Comparison of ENCODE assay signal across 21 cellular contexts in genomic region chr18:59736061-59736460, GRCh38. TPM values are rescaled to one million over a fixed set of nuclear protein-coding genes. Genes with fewer than 3 reads are reported as not detected.
DNase-seq lines count a peak whose midpoint lies in the region; ATAC-seq, FAIRE-seq and TF ChIP-seq lines count a peak whose summit lies in the region.
"Had no signal": no experiment of that assay in that cellular context is flagged by ENCODE, and none has a peak within 500 bp of the region (broad histone marks: within the 10 kb centered on the region; RNA-seq: fewer than 3 reads in every experiment).

No MANE protein-coding gene starts in this region.

- H3K36me3 ChIP-seq in SK-N-SH (replicated peaks in 1 of 2; ENCODE audit: control insufficient read depth in 1 of 2, insufficient read depth in 2 of 2, low read length in 1 of 2), result no peaks in the 10 kb centered on the region
- H3K36me3 ChIP-seq in astrocyte (ENCODE audit: insufficient read depth, low read length), result no peaks in the 10 kb centered on the region
- no peaks in the 10 kb centered on the region for H3K36me3 ChIP-seq in osteoblast (ENCODE audit: insufficient read depth, low read length)

- TF ChIP-seq EP300 in SK-N-SH (IDR thresholded peaks at IDR 0.05; ENCODE audit: borderline replicate concordance in 1 of 2, low read depth in 1 of 2, low read length in 1 of 2), result no peak

- no peaks in the 10 kb centered on the region for H3K9me2 ChIP-seq in SK-N-SH

- peaks cover 2% of the 10 kb centered on the region for H3K36me3 Mint-ChIP-seq in astrocyte (ENCODE audit: low read depth, unreplicated experiment)
- H3K36me3 Mint-ChIP-seq: IgD-negative memory B cell had no signal

- H4K20me1 ChIP-seq in SK-N-SH (ENCODE audit: insufficient read depth), result no peaks in the 10 kb centered on the region
- no peaks in the 10 kb centered on the region for H4K20me1 ChIP-seq in astrocyte (ENCODE audit: insufficient read depth, low read length)
- H4K20me1 ChIP-seq in osteoblast (ENCODE audit: insufficient read depth, low read length), result no peaks in the 10 kb centered on the region

- H3K27ac Mint-ChIP-seq in astrocyte (ENCODE audit: unreplicated experiment), result peak overlapping the region; percentile 12
- H3K27ac Mint-ChIP-seq: CD4-positive, alpha-beta T cell; HFFc6; IgD-negative memory B cell had no signal

- WGBS in SK-N-SH (ENCODE audit: low lambda C conversion rate), result 30% methylated on average over 2 of the region's 2 CpGs

- H3K9me3 ChIP-seq in SK-N-SH (0 out of 2 replicates have a peak, but pooled peaks cover 9% of the 10 kb centered on the region), astrocyte (ENCODE audit: insufficient read depth, low read depth, low read length) (no peaks in the 10 kb centered on the region), osteoblast (ENCODE audit: low read depth, low read length) (peaks cover 2% of the 10 kb centered on the region)
- H3K9me3 ChIP-seq: A549 had no signal

- H3K27ac ChIP-seq in SK-N-SH (ENCODE audit: low read depth in 2 of 2, low read length in 1 of 2) (no peak overlapping the region), astrocyte (ENCODE audit: low read depth, low read length) (no peak overlapping the region), osteoblast (ENCODE audit: low read depth, low read length) (no peak overlapping the region)
- H3K27ac ChIP-seq: 22Rv1, A549, C4-2B had no signal

- TF ChIP-seq RAD21 in SK-N-SH (IDR thresholded peaks at IDR 0.05; ENCODE audit: low read length), result no peak

- no peak overlapping the region for H3K4me3 Mint-ChIP-seq in astrocyte (ENCODE audit: unreplicated experiment)
- H3K4me3 Mint-ChIP-seq: CD4-positive, alpha-beta T cell; HFFc6; IgD-negative memory B cell had no signal

- FAIRE-seq in astrocyte (lab: Jason Lieb, UNC), result no peak
- FAIRE-seq: A549, HTR-8/SVneo had no signal

- H3K4me1 Mint-ChIP-seq in astrocyte (ENCODE audit: low read depth, unreplicated experiment), result peaks cover 13% of the 10 kb centered on the region

- no peaks in the 10 kb centered on the region for H3K27me3 ChIP-seq in SK-N-SH (ENCODE audit: insufficient read depth)
- no peaks in the 10 kb centered on the region for H3K27me3 ChIP-seq in astrocyte (ENCODE audit: insufficient read depth, low read length)
- no peaks in the 10 kb centered on the region for H3K27me3 ChIP-seq in osteoblast (ENCODE audit: insufficient read depth, low read length)

- peaks cover 6% of the 10 kb centered on the region for H3K9me3 Mint-ChIP-seq in astrocyte (ENCODE audit: unreplicated experiment)

- H2AFZ ChIP-seq in SK-N-SH (ENCODE audit: low read depth) (peak overlapping the region; percentile 34), astrocyte (ENCODE audit: low read depth, low read length) (no peak overlapping the region), osteoblast (ENCODE audit: low read length) (peak overlapping the region; percentile 39)

- H3K4me2 ChIP-seq in SK-N-SH (no peak overlapping the region; the same call in 1 of the 2 replicates), astrocyte (ENCODE audit: low read length) (no peak overlapping the region), osteoblast (ENCODE audit: insufficient read depth, low read length) (no peak overlapping the region)
- H3K4me2 ChIP-seq: A549 had no signal

- H3K4me1 ChIP-seq in SK-N-SH (ENCODE audit: control insufficient read depth in 1 of 2, insufficient read depth in 2 of 2, low read depth in 1 of 2, low read length in 1 of 2) (peaks cover 6 to 9% of the 10 kb centered on the region in 2 experiments; a peak in 2 of 4 replicates), astrocyte (ENCODE audit: insufficient read depth, low read length) (no peaks in the 10 kb centered on the region), osteoblast (ENCODE audit: insufficient read depth, low read length) (peaks cover 6% of the 10 kb centered on the region)
- H3K4me1 ChIP-seq: A549 had no signal

- no peak overlapping the region for H3K4me3 ChIP-seq in SK-N-SH (ENCODE audit: low read depth in 2 of 2, low read length in 1 of 2)
- no peak overlapping the region for H3K4me3 ChIP-seq in astrocyte (ENCODE audit: insufficient read depth, low read depth, low read length)
- no peak overlapping the region for H3K4me3 ChIP-seq in osteoblast (ENCODE audit: insufficient read depth, low read length)
- H3K4me3 ChIP-seq: A549 had no signal

- CTCF ChIA-PET in SK-N-SH (lab: Yijun Ruan, JAX), result interaction anchor here (1.4 kb wide), 1 partner anchor 87 kb away, joined by 5 read pairs; no protein-coding TSS in a partner anchor

- no peak for TF ChIP-seq CTCF in SK-N-SH (IDR thresholded peaks at IDR 0.05)
- TF ChIP-seq CTCF in astrocyte (IDR thresholded peaks at IDR 0.05; ENCODE audit: insufficient read depth, low read depth, low read length), result no peak
- TF ChIP-seq CTCF in osteoblast (IDR thresholded peaks at IDR 0.05; ENCODE audit: extremely low read depth, low read depth, low read length), result no peak

- H3K79me2 ChIP-seq in SK-N-SH (ENCODE audit: insufficient read depth) (no peaks in the 10 kb centered on the region), astrocyte (ENCODE audit: insufficient read depth, low read length) (no peaks in the 10 kb centered on the region), osteoblast (ENCODE audit: insufficient read depth, low read length) (no peaks in the 10 kb centered on the region)

- peaks cover under 1% of the 10 kb centered on the region for H3K27me3 Mint-ChIP-seq in astrocyte (ENCODE audit: low read depth, unreplicated experiment)

- H3K9ac ChIP-seq in SK-N-SH (no peak overlapping the region), astrocyte (ENCODE audit: low read length) (no peak overlapping the region)

- H3F3A ChIP-seq in SK-N-SH (replicated peaks; ENCODE audit: insufficient read depth), result no peaks in the 10 kb centered on the region

- POLR2A ChIA-PET in SK-N-SH (lab: Yijun Ruan, JAX), result no interaction called here

- ATAC-seq in SK-N-SH treated with all-trans-retinoic acid at 6 μM for 48 hours (no peak), HG02642 (IDR thresholded peaks at IDR 0.05; ENCODE audit: poor library complexity, unreplicated experiment) (no peak)
- ATAC-seq: A549, HCT116 had no signal

- DNase-seq in SK-N-SH, result no peak
- no peak for DNase-seq in astrocyte (ENCODE audit: low read depth)
- no peak for DNase-seq in osteoblast (ENCODE audit: insufficient read length, low spot score, missing footprints)
- DNase-seq in EL, result no peak
- no peak for DNase-seq in NCI-H748 treated with DMSO at 0.1 percent for 48 hours (lab: John Stamatoyannopoulos, UW)
- DNase-seq: AML-193; CD4-positive, alpha-beta T cell; DMS153; DMS79; GF-D8; GOT3; H7; HFFc6 had no signal

TF ChIP-seq in SK-N-SH, 30 proteins besides CTCF, POLR2A, EP300 and RAD21 (continues in another document):
- TF ChIP-seq FOXM1 (IDR thresholded peaks at IDR 0.05; ENCODE audit: low read depth) (no peak), MXI1 (IDR thresholded peaks at IDR 0.05; ENCODE audit: low read depth, low read length) (no peak), TAF1 (IDR thresholded peaks at IDR 0.05; ENCODE audit: borderline replicate concordance, low read depth, low read length) (no peak), NRF1 (IDR thresholded peaks at IDR 0.05; ENCODE audit: low read depth, low read length) (no peak), SMC3 (IDR thresholded peaks at IDR 0.05; ENCODE audit: low read depth, low read length) (no peak), RCOR1 (IDR thresholded peaks at IDR 0.05; ENCODE audit: low read length) (no peak), TCF12 (IDR thresholded peaks at IDR 0.05) (no peak), JUND (IDR thresholded peaks at IDR 0.05) (no peak)
- TF ChIP-seq, protein P1, sequence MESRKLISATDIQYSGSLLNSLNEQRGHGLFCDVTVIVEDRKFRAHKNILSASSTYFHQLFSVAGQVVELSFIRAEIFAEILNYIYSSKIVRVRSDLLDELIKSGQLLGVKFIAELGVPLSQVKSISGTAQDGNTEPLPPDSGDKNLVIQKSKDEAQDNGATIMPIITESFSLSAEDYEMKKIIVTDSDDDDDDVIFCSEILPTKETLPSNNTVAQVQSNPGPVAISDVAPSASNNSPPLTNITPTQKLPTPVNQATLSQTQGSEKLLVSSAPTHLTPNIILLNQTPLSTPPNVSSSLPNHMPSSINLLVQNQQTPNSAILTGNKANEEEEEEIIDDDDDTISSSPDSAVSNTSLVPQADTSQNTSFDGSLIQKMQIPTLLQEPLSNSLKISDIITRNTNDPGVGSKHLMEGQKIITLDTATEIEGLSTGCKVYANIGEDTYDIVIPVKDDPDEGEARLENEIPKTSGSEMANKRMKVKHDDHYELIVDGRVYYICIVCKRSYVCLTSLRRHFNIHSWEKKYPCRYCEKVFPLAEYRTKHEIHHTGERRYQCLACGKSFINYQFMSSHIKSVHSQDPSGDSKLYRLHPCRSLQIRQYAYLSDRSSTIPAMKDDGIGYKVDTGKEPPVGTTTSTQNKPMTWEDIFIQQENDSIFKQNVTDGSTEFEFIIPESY (IDR thresholded peaks at IDR 0.05; ENCODE audit: borderline replicate concordance, low read depth), result no peak

TF ChIP-seq in SK-N-SH treated with all-trans-retinoic acid at 6 μM for 48 hours, 23 proteins besides CTCF, POLR2A, EP300 and RAD21 (continues in another document):
- no peak for TF ChIP-seq CREB5 (CRISPR knock-in tag; IDR thresholded peaks at IDR 0.05; ENCODE audit: low read depth)
- TF ChIP-seq ZFP30 (CRISPR knock-in tag; IDR thresholded peaks at IDR 0.05), result no peak
- no peak for TF ChIP-seq SNAI2 (CRISPR knock-in tag; IDR thresholded peaks at IDR 0.05)
- TF ChIP-seq ZFP3 (CRISPR knock-in tag; IDR thresholded peaks at IDR 0.05), result no peak
- no peak for TF ChIP-seq RARB (CRISPR knock-in tag; IDR thresholded peaks at IDR 0.05)
- TF ChIP-seq OSR1 (CRISPR knock-in tag; IDR thresholded peaks at IDR 0.05), result no peak
- TF ChIP-seq ZNF8 (CRISPR knock-in tag; IDR thresholded peaks at IDR 0.05), result no peak
- no peak for TF ChIP-seq GLIS3 (CRISPR knock-in tag; IDR thresholded peaks at IDR 0.05)

RNA-seq across cellular contexts. Expression of gene CCBE1, which starts 38.8 kb away (rescaled TPM):
- polyA plus RNA-seq in SK-N-SH (2012; rRNA removed), result 5.0 and 7.3 TPM in 2 replicates
- 3.4 and 7.4 TPM in 2 replicates for polyA plus RNA-seq in SK-N-SH (2012; cell fraction: cytosol; rRNA removed)
- 6.0 and 6.7 TPM in 2 replicates for polyA plus RNA-seq in SK-N-SH (2012; cell fraction: nucleus; rRNA removed)
- 2.7 and 4.1 TPM in 2 replicates for total RNA-seq in astrocyte
- 51.4 and 53.0 TPM in 2 replicates for total RNA-seq in osteoblast
- total RNA-seq: CD4-positive, alpha-beta T cell had no signal
- polyA plus RNA-seq: IgD-negative memory B cell had no signal

Comparison
In these comparisons a context has a peak if more than half of its experiments do, and no peak if none do; other contexts are left out.
1. RNA of gene CCBE1, which starts 38.8 kb away (total RNA-seq): 51.4 to 53.0 TPM in osteoblast; 2.7 to 4.1 TPM in astrocyte; every median in the first group is over 10 times any median in the second.